8 cellular contexts compared by ENCODE assay signal in genomic region chr3:39407259-39407629, GRCh38. TPM values are rescaled to one million over a fixed set of nuclear protein-coding genes. Genes with fewer than 3 reads are reported as not detected.
DNase-seq lines count a peak whose midpoint lies in the region; ATAC-seq, FAIRE-seq and TF ChIP-seq lines count a peak whose summit lies in the region.

No MANE protein-coding gene starts in this region.

- H4K20me1 ChIP-seq in HepG2 (ENCODE audit: insufficient read depth, low read length), result peaks cover 34% of the 10 kb centered on the region

- no peak for TF ChIP-seq CTCF in ascending aorta (IDR thresholded peaks at IDR 0.05)
- TF ChIP-seq CTCF in HepG2 (CRISPR knock-in tag; IDR thresholded peaks at IDR 0.05), result no peak
- no peak for TF ChIP-seq CTCF in tibial artery (IDR thresholded peaks at IDR 0.05)

- 1% methylated on average over 9 of the region's 9 CpGs for WGBS in HepG2 (ENCODE audit: low lambda C conversion rate)

- no peak for TF ChIP-seq POLR2A in HepG2 (IDR thresholded peaks at IDR 0.05; ENCODE audit: insufficient read depth in 1 of 2, low read depth in 2 of 2, low read length in 2 of 2)
- TF ChIP-seq POLR2A in GM12892 (IDR thresholded peaks at IDR 0.05; ENCODE audit: low read depth, low read length), result no peak

- H3K27me3 ChIP-seq in ascending aorta (no peaks in the 10 kb centered on the region), HepG2 (ENCODE audit: control insufficient read depth in 1 of 2, insufficient read depth in 2 of 2, low read length in 2 of 2) (no peaks in the 10 kb centered on the region; a peak in 1 of 5 replicates), tibial artery (no peaks in the 10 kb centered on the region)

- peak overlapping the region; percentile 97 for H3K4me2 ChIP-seq in HepG2 (ENCODE audit: low read depth, low read length)

- H3K27me3 Mint-ChIP-seq in activated CD8-positive, alpha-beta memory T cell treated with anti-CD3 and anti-CD28 coated beads, Interleukin-2, amount 10 ng/mL, durations not matched to agents 7 days and 5 days, result no peaks in the 10 kb centered on the region

- TF ChIP-seq EP300 in HepG2 (IDR thresholded peaks at IDR 0.05; ENCODE audit: low read depth in 2 of 2, low read length in 2 of 2) (no peak), HepG2 (CRISPR knock-in tag; IDR thresholded peaks at IDR 0.05; ENCODE audit: borderline replicate concordance) (no peak)

- POLR2A ChIA-PET in HepG2 (lab: Yijun Ruan, JAX), result interaction anchor here (0.8 to 3.7 kb wide), 6 partner anchors 9 to 230 kb away, joined by 3 to 19 read pairs (median 6); no protein-coding TSS in a partner anchor

- H3K4me3 Mint-ChIP-seq in activated CD8-positive, alpha-beta memory T cell treated with anti-CD3 and anti-CD28 coated beads, Interleukin-2, amount 10 ng/mL, durations not matched to agents 7 days and 5 days, result peak overlapping the region; percentile 90

- DNase-seq in activated CD8-positive, alpha-beta memory T cell treated with anti-CD3 and anti-CD28 coated beads, Interleukin-2, amount 10 ng/mL, durations not matched to agents 7 days and 5 days, result no peak
- DNase-seq in activated CD8-positive, alpha-beta memory T cell treated with anti-CD3 and anti-CD28 coated beads, Interleukin-2, amount 50 U/mL, for 48 hours, result no peak
- DNase-seq in ascending aorta (ENCODE audit: low spot score in 2 of 2) (no peak), HepG2 (ENCODE audit: low spot score) (peak; percentile 23), tibial artery (no peak), iPS-NIHi7 (ENCODE audit: extremely low spot score) (no peak), GM12892 (ENCODE audit: insufficient read length) (no peak)
- no peak for DNase-seq in NK-92 treated with Interleukin-12 subunit alpha and Interleukin-12 subunit beta, amount 100 ng/mL, for 24 hours (lab: John Stamatoyannopoulos, UW)

- no peak overlapping the region for H2AFZ ChIP-seq in HepG2 (ENCODE audit: low read length)

- intact Hi-C loops in ascending aorta (cut with DNase I), result loop anchor here (5.0 kb wide), 1 partner anchor 1470 kb away; no protein-coding TSS in a partner anchor
- intact Hi-C loops in HepG2 (cut with micrococcal nuclease; ENCODE audit: unreplicated experiment), result loop anchor here (2.0 kb wide), 1 partner anchor 22 kb away; no protein-coding TSS in a partner anchor
- intact Hi-C loops in tibial artery (cut with DNase I; ENCODE audit: low total_unique reads), result loop anchor here (2.0 kb wide), 1 partner anchor 24 kb away; the partner anchor contains the start of gene SLC25A38

- H3K4me1 Mint-ChIP-seq in activated CD8-positive, alpha-beta memory T cell treated with anti-CD3 and anti-CD28 coated beads, Interleukin-2, amount 10 ng/mL, durations not matched to agents 7 days and 5 days, result peaks cover 45% of the 10 kb centered on the region

- FAIRE-seq in HepG2 (lab: Jason Lieb, UNC), result no peak
- no peak for FAIRE-seq in GM12892 (lab: Jason Lieb, UNC)

- H3K79me2 ChIP-seq in HepG2 (ENCODE audit: insufficient read depth, low read length), result peaks cover 37% of the 10 kb centered on the region

- peak overlapping the region; percentile 91 for H3K27ac Mint-ChIP-seq in activated CD8-positive, alpha-beta memory T cell treated with anti-CD3 and anti-CD28 coated beads, Interleukin-2, amount 10 ng/mL, durations not matched to agents 7 days and 5 days

- CTCF ChIA-PET in activated CD8-positive, alpha-beta memory T cell treated with anti-CD3 and anti-CD28 coated beads, Interleukin-2, amount 10 ng/mL, durations not matched to agents 7 days and 5 days (lab: Charles Lee), result interaction anchor here (0.7 to 5.0 kb wide), 14 partner anchors 9 to 407 kb away, joined by 3 to 42 read pairs (median 6); no protein-coding TSS in a partner anchor
- CTCF ChIA-PET in HepG2 (lab: Yijun Ruan, JAX; ENCODE audit: low intra/inter-chr PET ratio, low total read pairs), result no interaction called here

- H3K27ac ChIP-seq in ascending aorta, result peak overlapping the region; percentile 78 to 79
- peak overlapping the region; percentile 91 for H3K27ac ChIP-seq in HepG2 (ENCODE audit: extremely low read length, insufficient read depth, low read length)
- H3K27ac ChIP-seq in tibial artery, result peak overlapping the region; percentile 73 to 75

- no peak for ATAC-seq in activated CD8-positive, alpha-beta memory T cell treated with anti-CD3 and anti-CD28 coated beads, Interleukin-2, amount 10 ng/mL, durations not matched to agents 7 days and 5 days
- ATAC-seq in HepG2, result no peak

- in situ Hi-C loops in HepG2 (cut with HindIII; ENCODE audit: extremely low pct_ligation_motif_present, low pct_unique_long_range_greater_than_20kb), result no loop called here

- H3K9ac ChIP-seq in HepG2 (ENCODE audit: insufficient read depth, low read depth, low read length), result peak overlapping the region; percentile 96

- H3K9me3 Mint-ChIP-seq in activated CD8-positive, alpha-beta memory T cell treated with anti-CD3 and anti-CD28 coated beads, Interleukin-2, amount 10 ng/mL, durations not matched to agents 7 days and 5 days (ENCODE audit: low read depth), result no peaks in the 10 kb centered on the region

- peak overlapping the region; percentile 80 to 88 for H3K4me3 ChIP-seq in ascending aorta
- H3K4me3 ChIP-seq in HepG2 (replicated peaks in 1 of 3; ENCODE audit: insufficient read depth in 1 of 3, low read depth in 2 of 3, low read length in 3 of 3), result peak overlapping the region; percentile 82 to 94 (median 93)
- H3K4me3 ChIP-seq in tibial artery, result peak overlapping the region; percentile 70 to 72

- BruUV-seq in HepG2 (replicated peaks; lab: Mats Ljungman, UMichigan), result no TSS peak

- peaks cover 44% of the 10 kb centered on the region for H3K36me3 Mint-ChIP-seq in activated CD8-positive, alpha-beta memory T cell treated with anti-CD3 and anti-CD28 coated beads, Interleukin-2, amount 10 ng/mL, durations not matched to agents 7 days and 5 days

- H3K9me3 ChIP-seq in ascending aorta (no peaks in the 10 kb centered on the region), HepG2 (ENCODE audit: low read length) (no peaks in the 10 kb centered on the region), tibial artery (no peaks in the 10 kb centered on the region)

- H3K4me1 ChIP-seq in ascending aorta (peaks cover 0 to 17% of the 10 kb centered on the region in 2 donors), HepG2 (ENCODE audit: insufficient read depth, low read length) (peaks cover 76% of the 10 kb centered on the region), tibial artery (peaks cover 0 to 27% (median 16%) of the 10 kb centered on the region in 4 donors)

- TF ChIP-seq RAD21 in HepG2 (CRISPR knock-in tag; IDR thresholded peaks at IDR 0.05), result no peak

- peaks cover 23 to 37% of the 10 kb centered on the region in 2 donors for H3K36me3 ChIP-seq in ascending aorta
- H3K36me3 ChIP-seq in HepG2 (replicated peaks in 1 of 2; ENCODE audit: control insufficient read depth in 1 of 2, insufficient read depth in 2 of 2, low read length in 2 of 2), result peaks cover 14 to 43% of the 10 kb centered on the region in 2 experiments
- H3K36me3 ChIP-seq in tibial artery, result peaks cover 26 to 47% (median 38%) of the 10 kb centered on the region in 3 donors

RNA-seq across cellular contexts. Expression of gene RPSA, which starts 0.7 kb away (rescaled TPM):
- total RNA-seq in activated CD8-positive, alpha-beta memory T cell treated with anti-CD3 and anti-CD28 coated beads, Interleukin-2, amount 10 ng/mL, durations not matched to agents 7 days and 5 days, result 1,000 to 10,000 TPM; 1,232 to 1,591 TPM
- total RNA-seq in ascending aorta, result 745 TPM
- 1,683 and 1,960 TPM in 2 replicates for total RNA-seq in HepG2 (2016; rRNA removed; fragmentation: Illumina TruSeq; extraction: Trizol)
- total RNA-seq in HepG2 (2016; cell fraction: cytosol; rRNA removed; fragmentation: Illumina TruSeq; extraction: Trizol; ENCODE audit: low read depth), result 4,234 and 4,880 TPM in 2 replicates
- 1,681 and 2,033 TPM in 2 replicates for total RNA-seq in HepG2 (2016; cell fraction: insoluble cytoplasmic fraction; rRNA removed; fragmentation: Illumina TruSeq; extraction: Trizol)
- 4,469 and 4,736 TPM in 2 replicates for total RNA-seq in HepG2 (2016; cell fraction: membrane; rRNA removed; fragmentation: Illumina TruSeq; extraction: Trizol)
- total RNA-seq in HepG2 (2016; cell fraction: nucleus; rRNA removed; fragmentation: Illumina TruSeq; extraction: Trizol), result 671 and 721 TPM in 2 replicates
- polyA plus RNA-seq in HepG2 (2011; rRNA removed), result 2,662 and 3,226 TPM in 2 replicates
- polyA plus RNA-seq in HepG2 (2011; cell fraction: cytosol; rRNA removed), result 2,617 and 3,480 TPM in 2 replicates
- 707 and 717 TPM in 2 replicates for polyA plus RNA-seq in HepG2 (2011; cell fraction: nucleus; rRNA removed)
- polyA plus RNA-seq in HepG2 (2012), result 1,399 and 1,552 TPM in 2 replicates
- 5,088 and 5,753 TPM in 2 replicates for polyA plus RNA-seq in HepG2 (2016; cell fraction: cytosol; fragmentation: Illumina TruSeq; extraction: Trizol; ENCODE audit: low read depth)
- 1,997 and 2,058 TPM in 2 replicates for polyA plus RNA-seq in HepG2 (2016; cell fraction: insoluble cytoplasmic fraction; fragmentation: Illumina TruSeq; extraction: Trizol; ENCODE audit: low read depth)
- 4,231 and 4,512 TPM in 2 replicates for polyA plus RNA-seq in HepG2 (2016; cell fraction: membrane; fragmentation: Illumina TruSeq; extraction: Trizol; ENCODE audit: low read depth)
- 1,039 and 1,069 TPM in 2 replicates for polyA plus RNA-seq in HepG2 (2016; cell fraction: nucleus; fragmentation: Illumina TruSeq; extraction: Trizol; ENCODE audit: insufficient read depth, low read depth)
- polyA minus RNA-seq in HepG2 (2011; rRNA and poly(A)+ RNA removed; ENCODE audit: low replicate concordance), result 1,437 and 2,324 TPM in 2 replicates
- 460 and 463 TPM in 2 replicates for polyA minus RNA-seq in HepG2 (2011; cell fraction: cytosol; rRNA and poly(A)+ RNA removed)
- 336 and 408 TPM in 2 replicates for polyA minus RNA-seq in HepG2 (2011; cell fraction: nucleus; rRNA and poly(A)+ RNA removed)
- 4,651 TPM for polyA plus RNA-seq in GM12892 (2012; ENCODE audit: missing spikeins)

RNA-seq across cellular contexts. Expression of gene SLC25A38, which starts 24.1 kb away (rescaled TPM):
- total RNA-seq in activated CD8-positive, alpha-beta memory T cell treated with anti-CD3 and anti-CD28 coated beads, Interleukin-2, amount 10 ng/mL, durations not matched to agents 7 days and 5 days, result 10 to 100 TPM; 36.2 to 55.9 TPM
- total RNA-seq in ascending aorta, result 7.0 TPM
- 32.5 and 33.7 TPM in 2 replicates for total RNA-seq in HepG2 (2016; rRNA removed; fragmentation: Illumina TruSeq; extraction: Trizol)
- total RNA-seq in HepG2 (2016; cell fraction: cytosol; rRNA removed; fragmentation: Illumina TruSeq; extraction: Trizol; ENCODE audit: low read depth), result 13.6 and 14.0 TPM in 2 replicates
- 30.5 and 33.1 TPM in 2 replicates for total RNA-seq in HepG2 (2016; cell fraction: insoluble cytoplasmic fraction; rRNA removed; fragmentation: Illumina TruSeq; extraction: Trizol)
- total RNA-seq in HepG2 (2016; cell fraction: membrane; rRNA removed; fragmentation: Illumina TruSeq; extraction: Trizol), result 28.9 and 29.7 TPM in 2 replicates
- 21.9 and 22.5 TPM in 2 replicates for total RNA-seq in HepG2 (2016; cell fraction: nucleus; rRNA removed; fragmentation: Illumina TruSeq; extraction: Trizol)
- 32.3 and 35.4 TPM in 2 replicates for polyA plus RNA-seq in HepG2 (2011; rRNA removed)
- polyA plus RNA-seq in HepG2 (2011; cell fraction: cytosol; rRNA removed), result 27.5 and 32.3 TPM in 2 replicates
- polyA plus RNA-seq in HepG2 (2011; cell fraction: nucleus; rRNA removed), result 22.7 and 25.3 TPM in 2 replicates
- 22.2 and 25.3 TPM in 2 replicates for polyA plus RNA-seq in HepG2 (2012)
- polyA plus RNA-seq in HepG2 (2016; cell fraction: cytosol; fragmentation: Illumina TruSeq; extraction: Trizol; ENCODE audit: low read depth), result 10.3 and 12.0 TPM in 2 replicates
- polyA plus RNA-seq in HepG2 (2016; cell fraction: insoluble cytoplasmic fraction; fragmentation: Illumina TruSeq; extraction: Trizol; ENCODE audit: low read depth), result 32.2 and 34.1 TPM in 2 replicates
- 21.0 and 23.3 TPM in 2 replicates for polyA plus RNA-seq in HepG2 (2016; cell fraction: membrane; fragmentation: Illumina TruSeq; extraction: Trizol; ENCODE audit: low read depth)
- polyA plus RNA-seq in HepG2 (2016; cell fraction: nucleus; fragmentation: Illumina TruSeq; extraction: Trizol; ENCODE audit: insufficient read depth, low read depth), result 38.0 and 39.9 TPM in 2 replicates
- 44.2 and 49.5 TPM in 2 replicates for polyA minus RNA-seq in HepG2 (2011; rRNA and poly(A)+ RNA removed; ENCODE audit: low replicate concordance)
- polyA minus RNA-seq in HepG2 (2011; cell fraction: cytosol; rRNA and poly(A)+ RNA removed), result 16.9 and 17.9 TPM in 2 replicates
- 15.6 and 18.8 TPM in 2 replicates for polyA minus RNA-seq in HepG2 (2011; cell fraction: nucleus; rRNA and poly(A)+ RNA removed)
- 19.1 TPM for polyA plus RNA-seq in GM12892 (2012; ENCODE audit: missing spikeins)
